ENCODE assay signal across 29 cellular contexts in genomic region chr14:52073251-52073650, GRCh38. TPM values are rescaled to one million over a fixed set of nuclear protein-coding genes. Genes with fewer than 3 reads are reported as not detected.
DNase-seq lines count a peak whose midpoint lies in the region; ATAC-seq and TF ChIP-seq lines count a peak whose summit lies in the region.
"Had no signal": no experiment of that assay in that cellular context is flagged by ENCODE, and none has a peak within 500 bp of the region (broad histone marks: within the 10 kb centered on the region; RNA-seq: fewer than 3 reads in every experiment).

No MANE protein-coding gene starts in this region.

- H3K4me1 Mint-ChIP-seq in osteocyte (ENCODE audit: unreplicated experiment) = peaks cover 83% of the 10 kb centered on the region
- H3K4me1 Mint-ChIP-seq in stimulated activated effector memory CD8-positive, alpha-beta T cell treated with anti-CD3 and anti-CD28 coated beads, Interleukin-12 subunit alpha, Interleukin-12 subunit beta, amount 100 ng/mL, for 72 hours = peaks cover 7% of the 10 kb centered on the region

- peaks cover 32 to 79% (median 59%) of the 10 kb centered on the region in 10 experiments for H3K4me1 ChIP-seq in BLaER1 treated with 17β-estradiol and CSF1 and Interleukin-3, amounts not matched to agents 10 nM and 100 nM
- H3K4me1 ChIP-seq in IMR-90 (ENCODE audit: control insufficient read depth, insufficient read depth, low read length) = peaks cover 34% of the 10 kb centered on the region
- H3K4me1 ChIP-seq in suprapubic skin = peaks cover 17% of the 10 kb centered on the region

- H3K56ac ChIP-seq in IMR-90 (ENCODE audit: extremely low read depth, insufficient read depth, low read length) = no peak overlapping the region; the same call in 1 of the 2 replicates

- H2BK15ac ChIP-seq in IMR-90 (ENCODE audit: low read depth, low read length) = peak overlapping the region; percentile 16; the same call in 2 of the 3 replicates

- no peak overlapping the region for H2AK9ac ChIP-seq in IMR-90 (replicated peaks; ENCODE audit: low read depth, low read length, poor library complexity)

- dilution Hi-C loops in IMR-90 (cut with HindIII; ENCODE audit: low sequenced_read_pairs, unreplicated experiment) = no loop called here

- no peaks in the 10 kb centered on the region for H4K20me1 ChIP-seq in BLaER1 treated with 17β-estradiol and CSF1 and Interleukin-3, amounts not matched to agents 10 nM and 100 nM
- no peaks in the 10 kb centered on the region for H4K20me1 ChIP-seq in IMR-90 (ENCODE audit: insufficient read depth, low read length)

- H3K36me3 ChIP-seq in BLaER1 treated with 17β-estradiol and CSF1 and Interleukin-3, amounts not matched to agents 10 nM and 100 nM = peaks cover 0 to 7% (median 0%) of the 10 kb centered on the region in 11 experiments; a peak in 2 of 22 replicates
- H3K36me3 ChIP-seq in IMR-90 (ENCODE audit: control insufficient read depth, insufficient read depth, low read length) (no peaks in the 10 kb centered on the region), suprapubic skin (no peaks in the 10 kb centered on the region)
- H3K36me3 ChIP-seq: spleen, WERI-Rb-1 had no signal

- H3K9me3 ChIP-seq in BLaER1 treated with 17β-estradiol and CSF1 and Interleukin-3, amounts not matched to agents 10 nM and 100 nM (replicated peaks in 1 of 11) = peaks cover 9 to 35% (median 31%) of the 10 kb centered on the region in 11 experiments; a peak in 21 of 22 replicates
- no peaks in the 10 kb centered on the region for H3K9me3 ChIP-seq in IMR-90 (ENCODE audit: control insufficient read depth, insufficient read depth, low read length)
- H3K9me3 ChIP-seq in suprapubic skin = no peaks in the 10 kb centered on the region
- H3K9me3 ChIP-seq: Caco-2, spleen had no signal

- no peak overlapping the region for H3K4me3 Mint-ChIP-seq in osteocyte (ENCODE audit: unreplicated experiment)
- no peak overlapping the region for H3K4me3 Mint-ChIP-seq in stimulated activated effector memory CD8-positive, alpha-beta T cell treated with anti-CD3 and anti-CD28 coated beads, Interleukin-12 subunit alpha, Interleukin-12 subunit beta, amount 100 ng/mL, for 72 hours
- H3K4me3 Mint-ChIP-seq: activated CD4-positive, alpha-beta T cell treated with anti-CD3 and anti-CD28 coated beads, Interleukin-2, amount 10 ng/mL, durations not matched to agents 7 days and 5 days; activated T-cell treated with anti-CD3 and anti-CD28 coated beads, Interleukin-2, amount 50 U/mL, for 72 hours; dendritic cell treated with granulocyte-macrophage colony-stimulating factor and Interleukin-4, amounts not matched to agents 40 ng/mL and 50 ng/mL, for 4 days; naive thymus-derived CD4-positive, alpha-beta T cell; T-helper 2 cell treated with Interferon-gamma antibody and Interleukin-4, amounts not matched to agents 5 μg/mL and 100 μg/mL, for 36 hours; type B pancreatic cell had no signal

- no TSS peak for BruUV-seq in IMR-90 (replicated peaks; lab: Mats Ljungman, UMichigan)

- peak overlapping the region; percentile 97 for H3K27ac Mint-ChIP-seq in osteocyte (ENCODE audit: unreplicated experiment)
- H3K27ac Mint-ChIP-seq in stimulated activated effector memory CD8-positive, alpha-beta T cell treated with anti-CD3 and anti-CD28 coated beads, Interleukin-12 subunit alpha, Interleukin-12 subunit beta, amount 100 ng/mL, for 72 hours = no peak overlapping the region
- H3K27ac Mint-ChIP-seq: activated CD4-positive, alpha-beta T cell treated with anti-CD3 and anti-CD28 coated beads, Interleukin-2, amount 10 ng/mL, durations not matched to agents 7 days and 5 days; activated T-cell treated with anti-CD3 and anti-CD28 coated beads, Interleukin-2, amount 50 U/mL, for 72 hours; dendritic cell treated with granulocyte-macrophage colony-stimulating factor and Interleukin-4, amounts not matched to agents 40 ng/mL and 50 ng/mL, for 4 days; naive thymus-derived CD4-positive, alpha-beta T cell; T-helper 2 cell treated with Interferon-gamma antibody and Interleukin-4, amounts not matched to agents 5 μg/mL and 100 μg/mL, for 36 hours; type B pancreatic cell had no signal

- peak overlapping the region in 9 of 11 experiments; percentile 24 to 82 (median 60); a peak in 17 of 22 replicates for H3K27ac ChIP-seq in BLaER1 treated with 17β-estradiol and CSF1 and Interleukin-3, amounts not matched to agents 10 nM and 100 nM
- H3K27ac ChIP-seq in IMR-90 (ENCODE audit: insufficient read depth, low read length) = peak overlapping the region; percentile 88; the same call in 1 of the 2 replicates
- H3K27ac ChIP-seq in suprapubic skin = no peak overlapping the region
- H3K27ac ChIP-seq: C4-2B, spleen, WERI-Rb-1 had no signal

- CTCF ChIA-PET in IMR-90 (lab: Yijun Ruan, JAX) = no interaction called here

- peak overlapping the region; percentile 95 for H2BK120ac ChIP-seq in IMR-90 (ENCODE audit: low read depth, low read length)

- no peak overlapping the region for H2AFZ ChIP-seq in IMR-90 (replicated peaks; ENCODE audit: low read length, poor library complexity)

- TF ChIP-seq POLR2A in IMR-90 (IDR thresholded peaks at IDR 0.05; ENCODE audit: low read depth, low read length) = no peak
- no peak for TF ChIP-seq POLR2A in suprapubic skin (IDR thresholded peaks at IDR 0.05)

- intact Hi-C loops in IMR-90 (cut with micrococcal nuclease) = no loop called here

- H3K9me1 ChIP-seq in IMR-90 (ENCODE audit: insufficient read depth, low read length) = peaks cover 21% of the 10 kb centered on the region

- no peak for TF ChIP-seq EP300 in suprapubic skin (IDR thresholded peaks at IDR 0.05)

- TF ChIP-seq CTCF in IMR-90 (conservative IDR thresholded peaks at IDR 0.05; ENCODE audit: low read depth, low read length) (no peak), choroid plexus epithelial cell (conservative IDR thresholded peaks at IDR 0.05; ENCODE audit: low read depth, low read length) (no peak), osteocyte (IDR thresholded peaks at IDR 0.05) (no peak), suprapubic skin (IDR thresholded peaks at IDR 0.05) (no peak)

- H4K91ac ChIP-seq in IMR-90 (ENCODE audit: insufficient read depth, low read depth, low read length) = peak overlapping the region; percentile 46; the same call in 1 of the 2 replicates

- H3K4ac ChIP-seq in IMR-90 (ENCODE audit: low read depth, low read length) = peak overlapping the region; percentile 92; the same call in 1 of the 2 replicates

- H3K18ac ChIP-seq in IMR-90 (ENCODE audit: low read depth, low read length) = peak overlapping the region; percentile 84

- peak overlapping the region; percentile 21; the same call in 1 of the 2 replicates for H2AK5ac ChIP-seq in IMR-90 (ENCODE audit: low read depth, low read length)

- peak overlapping the region; percentile 48 to 69; a peak in 3 of 4 replicates for H4K8ac ChIP-seq in IMR-90 (ENCODE audit: low read depth in 2 of 2, low read length in 2 of 2)

- in situ Hi-C loops in IMR-90 (cut with MboI; ENCODE audit: low sequenced_read_pairs) = no loop called here

- peak; percentile 34 for DNase-seq in IMR-90
- peak; percentile 81 for DNase-seq in choroid plexus epithelial cell (ENCODE audit: low read depth)
- no peak for DNase-seq in osteocyte (ENCODE audit: extremely low spot score, unreplicated experiment)
- DNase-seq in NCI-H345 treated with DMSO at 0.1 percent for 48 hours (lab: John Stamatoyannopoulos, UW; ENCODE audit: unreplicated experiment) = no peak
- no peak for DNase-seq in suprapubic skin (ENCODE audit: low spot score in 2 of 2)
- DNase-seq in stimulated activated effector memory CD8-positive, alpha-beta T cell treated with anti-CD3 and anti-CD28 coated beads, Interleukin-12 subunit alpha, Interleukin-12 subunit beta, amount 100 ng/mL, for 72 hours (ENCODE audit: low spot score in 2 of 2) = no peak
- DNase-seq: activated CD4-positive, alpha-beta T cell treated with anti-CD3 and anti-CD28 coated beads, Interleukin-2, amount 10 ng/mL, durations not matched to agents 7 days and 5 days; activated naive CD4-positive, alpha-beta T cell treated with Interleukin-2 at 50 U/mL for 16 hours; activated T-cell treated with anti-CD3 and anti-CD28 coated beads, Interleukin-2, amount 50 U/mL, for 72 hours; amniotic stem cell; Caco-2; DMS79 treated with DMSO at 0.1 percent for 48 hours; naive thymus-derived CD4-positive, alpha-beta T cell; NCI-H1436; NCI-H2081 treated with DMSO at 0.1 percent for 48 hours; NCI-H345; NCI-H82; OCI-M1; retina; spleen; WERI-Rb-1 had no signal

- peaks cover 10 to 45% of the 10 kb centered on the region in 2 experiments for H3K79me1 ChIP-seq in IMR-90 (ENCODE audit: low read depth in 1 of 2, low read length in 2 of 2)

- H2BK5ac ChIP-seq in IMR-90 (ENCODE audit: low read depth, low read length, poor library complexity, severe bottlenecking) = peak overlapping the region; percentile 57

- no peaks in the 10 kb centered on the region for H3K27me3 Mint-ChIP-seq in osteocyte (ENCODE audit: unreplicated experiment)

- H4K5ac ChIP-seq in IMR-90 (ENCODE audit: low read depth, low read length) = peak overlapping the region; percentile 71

- H3K27me3 ChIP-seq in BLaER1 treated with 17β-estradiol and CSF1 and Interleukin-3, amounts not matched to agents 10 nM and 100 nM = peaks cover 0 to 22% (median 0%) of the 10 kb centered on the region in 11 experiments; a peak in 7 of 22 replicates
- H3K27me3 ChIP-seq in IMR-90 (ENCODE audit: control insufficient read depth, insufficient read depth, low read length) (no peaks in the 10 kb centered on the region), suprapubic skin (peaks cover 20% of the 10 kb centered on the region)

- H3K14ac ChIP-seq in IMR-90 (replicated peaks; ENCODE audit: low read depth, low read length) = peak overlapping the region; percentile 83

- peak overlapping the region; percentile 96 for H2BK20ac ChIP-seq in IMR-90 (ENCODE audit: low read depth, low read length)

- peak overlapping the region; percentile 27 to 99 (median 93) for H3K4me2 ChIP-seq in BLaER1 treated with 17β-estradiol and CSF1 and Interleukin-3, amounts not matched to agents 10 nM and 100 nM
- peak overlapping the region; percentile 2; the same call in 1 of the 2 replicates for H3K4me2 ChIP-seq in IMR-90 (ENCODE audit: low read depth, low read length)

- peak overlapping the region in 1 of 10 experiments; percentile 17; a peak in 2 of 20 replicates for H3K4me3 ChIP-seq in BLaER1 treated with 17β-estradiol and CSF1 and Interleukin-3, amounts not matched to agents 10 nM and 100 nM
- no peak overlapping the region for H3K4me3 ChIP-seq in IMR-90 (ENCODE audit: insufficient read depth, low read depth, low read length)
- H3K4me3 ChIP-seq in choroid plexus epithelial cell (ENCODE audit: low read depth, low read length) = no peak overlapping the region
- H3K4me3 ChIP-seq in suprapubic skin = no peak overlapping the region
- H3K4me3 ChIP-seq: GM12878, spleen had no signal

- WGBS in IMR-90 (ENCODE audit: extremely low coverage in 2 of 2, insufficient read length in 1 of 2), 2 experiments = no CpG with 5 or more reads among the region's 1 CpG
- 48% methylated on average over 1 of the region's 1 CpG for WGBS in suprapubic skin

- H3K23ac ChIP-seq in IMR-90 (ENCODE audit: low read depth, low read length) = peak overlapping the region; percentile 66; the same call in 1 of the 2 replicates

- no peaks in the 10 kb centered on the region for H3K9me3 Mint-ChIP-seq in osteocyte (ENCODE audit: unreplicated experiment)
- H3K9me3 Mint-ChIP-seq in stimulated activated effector memory CD8-positive, alpha-beta T cell treated with anti-CD3 and anti-CD28 coated beads, Interleukin-12 subunit alpha, Interleukin-12 subunit beta, amount 100 ng/mL, for 72 hours = no peaks in the 10 kb centered on the region
- H3K9me3 Mint-ChIP-seq: activated T-cell treated with anti-CD3 and anti-CD28 coated beads, Interleukin-2, amount 50 U/mL, for 72 hours; dendritic cell treated with granulocyte-macrophage colony-stimulating factor and Interleukin-4, amounts not matched to agents 40 ng/mL and 50 ng/mL, for 4 days; T-helper 2 cell treated with Interferon-gamma antibody and Interleukin-4, amounts not matched to agents 5 μg/mL and 100 μg/mL, for 36 hours; type B pancreatic cell had no signal

- POLR2A ChIA-PET in IMR-90 (lab: Charles Lee; ENCODE audit: unreplicated experiment) = no interaction called here

- H3K9ac ChIP-seq in BLaER1 treated with 17β-estradiol and CSF1 and Interleukin-3, amounts not matched to agents 10 nM and 100 nM = peak overlapping the region in 6 of 11 experiments; percentile 2 to 63 (median 52); a peak in 8 of 22 replicates
- H3K9ac ChIP-seq in IMR-90 (ENCODE audit: low read depth, low read length) = peak overlapping the region; percentile 42

- TF ChIP-seq RAD21 in IMR-90 (IDR thresholded peaks at IDR 0.05; ENCODE audit: low read length) = no peak

- no peak for ATAC-seq in IMR-90 (ENCODE audit: low read depth)
- ATAC-seq in stimulated activated effector memory CD8-positive, alpha-beta T cell treated with anti-CD3 and anti-CD28 coated beads, Interleukin-12 subunit alpha, Interleukin-12 subunit beta, amount 100 ng/mL, for 72 hours = no peak
- no peak for ATAC-seq in GM18858 (IDR thresholded peaks at IDR 0.05; ENCODE audit: unreplicated experiment)
- ATAC-seq: activated T-cell treated with anti-CD3 and anti-CD28 coated beads, Interleukin-2, amount 50 U/mL, for 72 hours; GM12878; naive thymus-derived CD4-positive, alpha-beta T cell; Right ventricle myocardium inferior had no signal

- H3K36me3 Mint-ChIP-seq in osteocyte (ENCODE audit: unreplicated experiment) = no peaks in the 10 kb centered on the region
- H3K36me3 Mint-ChIP-seq in stimulated activated effector memory CD8-positive, alpha-beta T cell treated with anti-CD3 and anti-CD28 coated beads, Interleukin-12 subunit alpha, Interleukin-12 subunit beta, amount 100 ng/mL, for 72 hours = no peaks in the 10 kb centered on the region
- H3K36me3 Mint-ChIP-seq: type B pancreatic cell had no signal

RNA-seq across cellular contexts. Expression of gene NID2, which starts 4.4 kb away (rescaled TPM):
- total RNA-seq in IMR-90 (2012; rRNA removed) (101 and 102 TPM in 2 replicates), osteocyte (58.5 and 62.9 TPM in 2 replicates), suprapubic skin (1 to 10 TPM; 1.0 to 4.3 (median 2.6) TPM)
- 278 and 303 TPM in 2 replicates for polyA plus RNA-seq in IMR-90 (2012; rRNA removed)
- 237 and 279 TPM in 2 replicates for polyA plus RNA-seq in IMR-90 (2012; cell fraction: cytosol; rRNA removed)
- polyA plus RNA-seq in IMR-90 (2012; cell fraction: nucleus; rRNA removed; ENCODE audit: low replicate concordance) = 363 and 859 TPM in 2 replicates

Comparison
In these comparisons a context has a peak if more than half of its experiments do, and no peak if none do; other contexts are left out.
1. DNase-seq: peak in IMR-90 (single experiment) and choroid plexus epithelial cell (single experiment); none in osteocyte (single experiment), NCI-H345 treated with DMSO at 0.1 percent for 48 hours (single experiment), suprapubic skin (0 of 2) and stimulated activated effector memory CD8-positive, alpha-beta T cell treated with anti-CD3 and anti-CD28 coated beads, Interleukin-12 subunit alpha, Interleukin-12 subunit beta, amount 100 ng/mL, for 72 hours (0 of 2).
2. RNA of gene NID2, which starts 4.4 kb away (total RNA-seq): 101 to 102 TPM in IMR-90 and 58.5 to 62.9 TPM in osteocyte; 1.0 to 4.3 TPM in suprapubic skin; every median in the first group is over 10 times any median in the second.